Comparison of ENCODE assay signal across 2 cellular contexts in the genomic region with DNA sequence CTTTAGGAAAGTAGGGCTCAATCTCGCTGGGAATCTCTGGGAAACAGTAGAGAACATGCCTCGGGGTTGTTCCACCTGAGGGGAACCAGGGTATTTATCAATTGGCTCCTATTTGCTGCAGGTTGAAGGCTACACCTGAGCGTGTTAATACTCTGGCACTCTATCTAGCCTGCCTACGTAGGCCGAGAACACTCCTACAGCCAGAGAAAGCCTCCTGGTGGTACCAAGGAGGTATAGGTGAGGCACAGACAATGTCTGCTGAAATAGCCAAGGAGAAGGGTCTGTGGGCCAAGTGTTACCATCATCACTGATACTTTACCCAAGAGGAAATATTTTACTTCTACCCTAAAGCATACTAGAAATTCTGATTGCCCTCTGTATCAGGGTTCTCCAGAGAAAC.
TF ChIP-seq lines count a peak whose summit lies in the region.

No MANE protein-coding gene starts in this region.

TF ChIP-seq in HEK293T, 16 proteins besides CTCF, POLR2A, EP300 and RAD21 (continued from another document):
- TF ChIP-seq LEF1 (IDR thresholded peaks at IDR 0.05; ENCODE audit: borderline replicate concordance) (no peak), ZNF384 (IDR thresholded peaks at IDR 0.05) (no peak), NFRKB (IDR thresholded peaks at IDR 0.05) (no peak), FOXM1 (IDR thresholded peaks at IDR 0.05; ENCODE audit: borderline replicate concordance) (no peak)

TF ChIP-seq in WTC11, 78 proteins besides CTCF, POLR2A, EP300 and RAD21 (continued from another document):
- TF ChIP-seq, protein P1, sequence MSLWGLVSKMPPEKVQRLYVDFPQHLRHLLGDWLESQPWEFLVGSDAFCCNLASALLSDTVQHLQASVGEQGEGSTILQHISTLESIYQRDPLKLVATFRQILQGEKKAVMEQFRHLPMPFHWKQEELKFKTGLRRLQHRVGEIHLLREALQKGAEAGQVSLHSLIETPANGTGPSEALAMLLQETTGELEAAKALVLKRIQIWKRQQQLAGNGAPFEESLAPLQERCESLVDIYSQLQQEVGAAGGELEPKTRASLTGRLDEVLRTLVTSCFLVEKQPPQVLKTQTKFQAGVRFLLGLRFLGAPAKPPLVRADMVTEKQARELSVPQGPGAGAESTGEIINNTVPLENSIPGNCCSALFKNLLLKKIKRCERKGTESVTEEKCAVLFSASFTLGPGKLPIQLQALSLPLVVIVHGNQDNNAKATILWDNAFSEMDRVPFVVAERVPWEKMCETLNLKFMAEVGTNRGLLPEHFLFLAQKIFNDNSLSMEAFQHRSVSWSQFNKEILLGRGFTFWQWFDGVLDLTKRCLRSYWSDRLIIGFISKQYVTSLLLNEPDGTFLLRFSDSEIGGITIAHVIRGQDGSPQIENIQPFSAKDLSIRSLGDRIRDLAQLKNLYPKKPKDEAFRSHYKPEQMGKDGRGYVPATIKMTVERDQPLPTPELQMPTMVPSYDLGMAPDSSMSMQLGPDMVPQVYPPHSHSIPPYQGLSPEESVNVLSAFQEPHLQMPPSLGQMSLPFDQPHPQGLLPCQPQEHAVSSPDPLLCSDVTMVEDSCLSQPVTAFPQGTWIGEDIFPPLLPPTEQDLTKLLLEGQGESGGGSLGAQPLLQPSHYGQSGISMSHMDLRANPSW (CRISPR knock-in tag; conservative IDR thresholded peaks at IDR 0.05; ENCODE audit: low read depth): no peak
- TF ChIP-seq ZNF232 (CRISPR knock-in tag; IDR thresholded peaks at IDR 0.05) (no peak), ZNF416 (CRISPR knock-in tag; IDR thresholded peaks at IDR 0.05) (no peak)
